ENCODE assay signal across 17 cellular contexts in the genomic region with DNA sequence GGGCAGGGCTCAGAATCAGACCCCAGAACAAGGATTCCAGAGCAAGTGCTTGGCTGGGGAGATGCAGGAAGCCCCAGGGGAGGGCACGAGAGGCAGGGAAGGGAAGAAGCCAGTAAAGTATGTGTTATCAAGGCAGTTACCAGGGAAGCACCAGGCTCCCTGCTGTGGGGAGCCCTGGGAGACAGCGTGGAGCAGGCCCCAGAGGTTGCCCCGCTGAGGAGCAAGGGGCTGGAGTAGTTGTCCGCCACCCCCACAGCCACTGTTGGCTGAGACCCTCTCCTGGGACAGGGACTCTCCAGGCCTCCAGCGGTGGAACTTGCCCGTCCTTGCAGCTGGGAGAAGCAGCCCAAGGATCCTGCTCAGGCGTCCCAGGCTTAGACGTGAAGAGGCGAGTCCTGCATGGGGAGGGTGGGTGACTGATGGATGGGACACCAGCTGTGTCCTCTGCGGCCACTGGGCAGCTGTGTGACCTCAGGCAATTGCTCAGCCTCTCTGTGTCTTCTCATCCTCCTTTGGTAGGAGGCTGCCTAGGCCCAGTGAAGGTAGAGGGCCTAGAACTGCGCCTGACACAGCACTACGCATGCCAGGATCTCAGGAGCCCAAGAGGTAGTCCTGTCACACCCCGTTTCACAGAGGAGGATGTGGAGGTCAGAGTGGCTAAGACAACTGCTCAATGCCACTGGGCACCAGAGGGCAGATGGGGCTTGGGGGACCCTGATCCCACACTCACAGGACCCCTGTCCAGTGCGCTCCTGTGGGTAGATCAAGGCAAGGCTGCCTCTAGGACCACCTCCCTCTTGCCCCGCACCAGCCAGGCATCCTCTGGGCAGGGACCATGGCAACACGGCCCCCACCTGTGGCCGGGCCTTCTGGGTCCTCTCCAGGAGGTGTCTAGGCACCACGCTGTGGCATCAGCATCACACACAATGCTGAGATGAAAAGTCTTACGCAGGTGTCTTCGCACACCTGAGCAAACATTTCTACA. TPM values are rescaled to one million over a fixed set of nuclear protein-coding genes. Genes with fewer than 3 reads are reported as not detected.
"Had no signal": no experiment of that assay in that cellular context is flagged by ENCODE, and none has a peak within 500 bp of the region (broad histone marks: within the 10 kb centered on the region; RNA-seq: fewer than 3 reads in every experiment).

No MANE protein-coding gene starts in this region.

RNA-seq across cellular contexts. Expression of a gene that starts 31.1 kb away (rescaled TPM):
- total RNA-seq: activated CD4-positive, alpha-beta memory T cell treated with anti-CD3 and anti-CD28 coated beads for 36 hours; activated CD4-positive, alpha-beta T cell treated with anti-CD3 and anti-CD28 coated beads, Interleukin-2, amount 10 ng/mL, durations not matched to agents 24 days and 14 days; activated CD8-positive, alpha-beta memory T cell treated with anti-CD3 and anti-CD28 coated beads for 36 hours; activated naive CD4-positive, alpha-beta T cell treated with anti-CD3 and anti-CD28 coated beads for 36 hours; activated naive CD8-positive, alpha-beta T cell treated with anti-CD3 and anti-CD28 coated beads, Interleukin-2, amount 10 ng/mL, durations not matched to agents 7 days and 5 days; activated T-helper 1 cell treated with anti-CD3 and anti-CD28 coated beads, Interleukin-12 subunit alpha, Interleukin-12 subunit beta, Interleukin-2, Interleukin-4 antibody, amounts not matched to agents 30 ng/mL and 10 ng/mL and 1 ng/mL, durations not matched to agents 14 hours and 24 hours and 36 hours; ascending aorta; lower leg skin; mesenteric fat pad; myocyte; psoas muscle; sigmoid colon; subcutaneous adipose tissue; thoracic aorta; uterus had no signal
- polyA plus RNA-seq: keratinocyte, pancreas, psoas muscle had no signal
